8 cellular contexts compared by ENCODE assay signal in genomic region chr17:8225813-8226535, GRCh38. TPM values are rescaled to one million over a fixed set of nuclear protein-coding genes. Genes with fewer than 3 reads are reported as not detected.
DNase-seq lines count a peak whose midpoint lies in the region; ATAC-seq and TF ChIP-seq lines count a peak whose summit lies in the region.

No MANE protein-coding gene starts in this region.

- peaks cover 33% of the 10 kb centered on the region for H3K4me1 Mint-ChIP-seq in activated T-helper 2 cell treated with anti-CD3 and anti-CD28 coated beads, Interferon-gamma antibody, Interleukin-2, Interleukin-4, amounts not matched to agents 10 μg/mL and 5 μg/mL and 100 μg/mL, durations not matched to agents 14 hours and 24 hours and 36 hours (ENCODE audit: low read depth)

- H3K27me3 Mint-ChIP-seq in activated T-helper 2 cell treated with anti-CD3 and anti-CD28 coated beads, Interferon-gamma antibody, Interleukin-2, Interleukin-4, amounts not matched to agents 10 μg/mL and 5 μg/mL and 100 μg/mL, durations not matched to agents 14 hours and 24 hours and 36 hours (ENCODE audit: low read depth): no peaks in the 10 kb centered on the region

- peaks cover 41% of the 10 kb centered on the region for H3K36me3 Mint-ChIP-seq in activated T-helper 2 cell treated with anti-CD3 and anti-CD28 coated beads, Interferon-gamma antibody, Interleukin-2, Interleukin-4, amounts not matched to agents 10 μg/mL and 5 μg/mL and 100 μg/mL, durations not matched to agents 14 hours and 24 hours and 36 hours (ENCODE audit: low read depth)

- peak; percentile 5 for ATAC-seq in foreskin keratinocyte
- ATAC-seq in GM21717 (IDR thresholded peaks at IDR 0.05; ENCODE audit: unreplicated experiment): no peak
- ATAC-seq in HG03457 (IDR thresholded peaks at IDR 0.05; ENCODE audit: unreplicated experiment): no peak
- ATAC-seq in HG03378 (IDR thresholded peaks at IDR 0.05; ENCODE audit: unreplicated experiment): no peak

- peak overlapping the region; percentile 6 for H3K27ac ChIP-seq in foreskin keratinocyte

- no peak for TF ChIP-seq CTCF in foreskin keratinocyte (conservative IDR thresholded peaks at IDR 0.05)

- no peaks in the 10 kb centered on the region for H3K4me1 ChIP-seq in foreskin keratinocyte

- H3K27ac Mint-ChIP-seq in activated T-helper 2 cell treated with anti-CD3 and anti-CD28 coated beads, Interferon-gamma antibody, Interleukin-2, Interleukin-4, amounts not matched to agents 10 μg/mL and 5 μg/mL and 100 μg/mL, durations not matched to agents 14 hours and 24 hours and 36 hours: peak overlapping the region; percentile 80

- DNase-seq in GOT3 (lab: John Stamatoyannopoulos, UW): peak; percentile 53
- DNase-seq in OCI-M1 (lab: John Stamatoyannopoulos, UW): peak; percentile 97
- DNase-seq in activated T-helper 2 cell treated with anti-CD3 and anti-CD28 coated beads, Interferon-gamma antibody, Interleukin-2, Interleukin-4, amounts not matched to agents 10 μg/mL and 5 μg/mL and 100 μg/mL, durations not matched to agents 14 hours and 24 hours and 36 hours (ENCODE audit: low spot score): peak; percentile 72
- DNase-seq in foreskin keratinocyte: peak in 1 of 2 donors; percentile 81
- peak in 8 of 10 donors; percentile 26 to 85 (median 50) for DNase-seq in posterior cingulate gyrus

- intact Hi-C loops in activated T-helper 2 cell treated with anti-CD3 and anti-CD28 coated beads, Interferon-gamma antibody, Interleukin-2, Interleukin-4, amounts not matched to agents 10 μg/mL and 5 μg/mL and 100 μg/mL, durations not matched to agents 14 hours and 24 hours and 36 hours (cut with micrococcal nuclease): loop anchor here (1.0 to 10.0 kb wide), 4 partner anchors 39 to 541 kb away; partner anchors contain the start of genes RPL26, TP53 and WRAP53
- intact Hi-C loops in posterior cingulate gyrus (cut with DNase I): no loop called here

- no peaks in the 10 kb centered on the region for H3K9me3 Mint-ChIP-seq in activated T-helper 2 cell treated with anti-CD3 and anti-CD28 coated beads, Interferon-gamma antibody, Interleukin-2, Interleukin-4, amounts not matched to agents 10 μg/mL and 5 μg/mL and 100 μg/mL, durations not matched to agents 14 hours and 24 hours and 36 hours

- no peaks in the 10 kb centered on the region for H3K27me3 ChIP-seq in foreskin keratinocyte

- H3K4me3 Mint-ChIP-seq in activated T-helper 2 cell treated with anti-CD3 and anti-CD28 coated beads, Interferon-gamma antibody, Interleukin-2, Interleukin-4, amounts not matched to agents 10 μg/mL and 5 μg/mL and 100 μg/mL, durations not matched to agents 14 hours and 24 hours and 36 hours (ENCODE audit: low read depth): peak overlapping the region; percentile 43

RNA-seq across cellular contexts. Expression of gene AURKB, which starts 15.6 kb away (rescaled TPM):
- 113 TPM in 2 replicates for total RNA-seq in activated T-helper 2 cell treated with anti-CD3 and anti-CD28 coated beads, Interferon-gamma antibody, Interleukin-2, Interleukin-4, amounts not matched to agents 10 μg/mL and 5 μg/mL and 100 μg/mL, durations not matched to agents 14 hours and 24 hours and 36 hours
- total RNA-seq in foreskin keratinocyte: 78.7 and 102 TPM in 2 replicates
- polyA plus RNA-seq in foreskin keratinocyte: 96.4 and 131 TPM in 2 replicates

RNA-seq across cellular contexts. Expression of gene CTC1, which starts 21.9 kb away (rescaled TPM):
- 76.7 and 81.0 TPM in 2 replicates for total RNA-seq in activated T-helper 2 cell treated with anti-CD3 and anti-CD28 coated beads, Interferon-gamma antibody, Interleukin-2, Interleukin-4, amounts not matched to agents 10 μg/mL and 5 μg/mL and 100 μg/mL, durations not matched to agents 14 hours and 24 hours and 36 hours
- 11.2 and 12.1 TPM in 2 replicates for total RNA-seq in foreskin keratinocyte
- 12.8 and 13.0 TPM in 2 replicates for polyA plus RNA-seq in foreskin keratinocyte

RNA-seq across cellular contexts. Expression of gene PFAS, which starts 23.1 kb away (rescaled TPM):
- total RNA-seq in activated T-helper 2 cell treated with anti-CD3 and anti-CD28 coated beads, Interferon-gamma antibody, Interleukin-2, Interleukin-4, amounts not matched to agents 10 μg/mL and 5 μg/mL and 100 μg/mL, durations not matched to agents 14 hours and 24 hours and 36 hours: 165 and 174 TPM in 2 replicates
- total RNA-seq in foreskin keratinocyte: 31.6 and 33.9 TPM in 2 replicates
- 14.1 and 16.6 TPM in 2 replicates for polyA plus RNA-seq in foreskin keratinocyte

RNA-seq across cellular contexts. Expression of gene BORCS6, which starts 36.0 kb away (rescaled TPM):
- 7.8 and 8.0 TPM in 2 replicates for total RNA-seq in activated T-helper 2 cell treated with anti-CD3 and anti-CD28 coated beads, Interferon-gamma antibody, Interleukin-2, Interleukin-4, amounts not matched to agents 10 μg/mL and 5 μg/mL and 100 μg/mL, durations not matched to agents 14 hours and 24 hours and 36 hours
- 8.0 and 8.5 TPM in 2 replicates for total RNA-seq in foreskin keratinocyte
- polyA plus RNA-seq in foreskin keratinocyte: 8.6 and 9.8 TPM in 2 replicates

RNA-seq across cellular contexts. Expression of gene TMEM107, which starts 49.8 kb away (rescaled TPM):
- 18.7 and 25.0 TPM in 2 replicates for total RNA-seq in activated T-helper 2 cell treated with anti-CD3 and anti-CD28 coated beads, Interferon-gamma antibody, Interleukin-2, Interleukin-4, amounts not matched to agents 10 μg/mL and 5 μg/mL and 100 μg/mL, durations not matched to agents 14 hours and 24 hours and 36 hours
- 23.0 and 24.9 TPM in 2 replicates for total RNA-seq in foreskin keratinocyte
- polyA plus RNA-seq in foreskin keratinocyte: 24.1 and 25.4 TPM in 2 replicates
